Comparison of ENCODE assay signal across 8 cellular contexts in the genomic region with DNA sequence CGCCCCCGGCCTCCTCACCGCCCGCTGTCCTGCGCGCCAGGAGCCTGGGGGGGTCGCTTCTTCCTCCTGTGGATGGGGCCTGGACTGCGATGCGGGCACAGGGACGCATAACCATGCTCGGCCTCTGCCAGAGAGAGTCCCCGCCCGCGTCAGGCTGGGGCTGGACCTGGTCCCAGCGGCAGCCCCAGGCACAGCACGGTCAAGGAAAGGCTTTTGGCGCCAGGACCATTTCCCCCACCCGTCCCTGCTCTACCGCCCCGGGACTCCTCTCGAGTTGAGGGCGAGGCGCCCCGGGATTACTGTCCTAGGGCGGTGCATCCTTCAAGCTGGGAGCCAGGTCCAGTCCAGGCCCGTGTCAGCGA. TPM values are rescaled to one million over a fixed set of nuclear protein-coding genes. Genes with fewer than 3 reads are reported as not detected.
DNase-seq lines count a peak whose midpoint lies in the region; ATAC-seq, FAIRE-seq and TF ChIP-seq lines count a peak whose summit lies in the region.

No MANE protein-coding gene starts in this region.

- DNase-seq in HuH-7.5 (ENCODE audit: low spot score) = peak; percentile 40
- no peak for DNase-seq in bronchial epithelial cell (ENCODE audit: low read depth)
- DNase-seq in GDM1 (lab: John Stamatoyannopoulos, UW) = no peak
- DNase-seq in NCI-H146 treated with DMSO at 0.1 percent for 48 hours (lab: John Stamatoyannopoulos, UW; ENCODE audit: unreplicated experiment) = no peak
- DNase-seq in cortex of kidney (lab: John Stamatoyannopoulos, UW) = no peak

- TF ChIP-seq CTCF in bronchial epithelial cell (IDR thresholded peaks at IDR 0.05; ENCODE audit: insufficient read depth, low read length, severe bottlenecking) = no peak

- no peak for FAIRE-seq in bronchial epithelial cell (lab: Jason Lieb, UNC)

- no peak for ATAC-seq in GM18505 (IDR thresholded peaks at IDR 0.05; ENCODE audit: unreplicated experiment)
- ATAC-seq in GM18517 (IDR thresholded peaks at IDR 0.05; ENCODE audit: unreplicated experiment) = no peak

- H3K4me3 ChIP-seq in bronchial epithelial cell (ENCODE audit: low read depth, low read length) = peak overlapping the region; percentile 73
- peak overlapping the region; percentile 44 for H3K4me3 ChIP-seq in mononuclear cell (ENCODE audit: low read length)

- no peaks in the 10 kb centered on the region for H3K9me3 ChIP-seq in mononuclear cell (ENCODE audit: low read depth, low read length)

- TF ChIP-seq POLR2A in GM18505 (IDR thresholded peaks at IDR 0.05; ENCODE audit: borderline replicate concordance, extremely low read depth, insufficient read depth, insufficient read length) = peak; percentile 11

- peaks cover 73% of the 10 kb centered on the region for H3K4me1 ChIP-seq in mononuclear cell (ENCODE audit: insufficient read depth, low read length)

- H3K36me3 ChIP-seq in bronchial epithelial cell (ENCODE audit: control insufficient read depth, insufficient read depth, low read length) = no peaks in the 10 kb centered on the region

- H3K27me3 ChIP-seq in bronchial epithelial cell (ENCODE audit: control insufficient read depth, insufficient read depth, low read length) = no peaks in the 10 kb centered on the region
- H3K27me3 ChIP-seq in mononuclear cell (ENCODE audit: insufficient read depth, low read length) = no peaks in the 10 kb centered on the region

RNA-seq across cellular contexts. Expression of a gene that starts 0.4 kb away (rescaled TPM):
- 0.53 and 1.5 TPM in 2 replicates for total RNA-seq in bronchial epithelial cell
- 6.9 TPM for total RNA-seq in mononuclear cell

RNA-seq across cellular contexts. Expression of a gene that starts 7.7 kb away (rescaled TPM):
- total RNA-seq in bronchial epithelial cell (139 and 161 TPM in 2 replicates), mononuclear cell (74.1 TPM)

RNA-seq across cellular contexts. Expression of a gene that starts 7.8 kb away (rescaled TPM):
- total RNA-seq in bronchial epithelial cell = 16.6 and 26.1 TPM in 2 replicates
- 20.1 TPM for total RNA-seq in mononuclear cell

RNA-seq across cellular contexts. Expression of a gene that starts 40.1 kb away (rescaled TPM):
- 362 and 444 TPM in 2 replicates for total RNA-seq in bronchial epithelial cell
- 115 TPM for total RNA-seq in mononuclear cell

RNA-seq across cellular contexts. Expression of a gene that starts 46.4 kb away (rescaled TPM):
- total RNA-seq in bronchial epithelial cell = 6.8 and 8.4 TPM in 2 replicates
- total RNA-seq in mononuclear cell = 13.6 TPM
